17 cellular contexts compared by ENCODE assay signal in genomic region chr4:155762351-155762750, GRCh38.
"Had no signal": no experiment of that assay in that cellular context is flagged by ENCODE, and none has a peak within 500 bp of the region (broad histone marks: within the 10 kb centered on the region; RNA-seq: fewer than 3 reads in every experiment).

No MANE protein-coding gene starts in this region.

- H3K9me3 ChIP-seq: adrenal gland, heart left ventricle, left lung, psoas muscle, spleen, thoracic aorta had no signal

- H3K9me3 Mint-ChIP-seq: memory B cell; natural killer cell treated with Interleukin-12 subunit alpha and Interleukin-12 subunit beta and Interleukin-15 and Interleukin-18, amount 100 ng/mL, for 72 hours; stimulated activated naive CD8-positive, alpha-beta T cell treated with anti-CD3 and anti-CD28 coated beads, Interleukin-15, Interleukin-2, amounts not matched to agents 100 ng/mL and 50 ng/mL, for 24 hours had no signal

- ATAC-seq: activated CD4-positive, CD25-positive, alpha-beta regulatory T cell treated with anti-CD3 and anti-CD28 coated beads, Interleukin-2, amount 50 U/mL, for 24 hours; heart left ventricle; left lung; natural killer cell treated with Interleukin-12 subunit alpha and Interleukin-12 subunit beta and Interleukin-15 and Interleukin-18, amount 100 ng/mL, for 72 hours; psoas muscle had no signal

- H3K4me3 ChIP-seq: adrenal gland, cardiac muscle cell, left lung, psoas muscle, SJSA1, spleen, thoracic aorta had no signal

- H3K36me3 Mint-ChIP-seq: memory B cell; natural killer cell treated with Interleukin-12 subunit alpha and Interleukin-12 subunit beta and Interleukin-15 and Interleukin-18, amount 100 ng/mL, for 72 hours had no signal

- H3K4me1 ChIP-seq: psoas muscle had no signal

- H3K4me1 Mint-ChIP-seq: endodermal cell, memory B cell had no signal

- DNase-seq: activated naive CD4-positive, alpha-beta T cell treated with anti-CD3 and anti-CD28 coated beads, Interleukin-2, amount 50 U/mL, for 16 hours; adrenal gland; dorsolateral prefrontal cortex; endodermal cell; foreskin melanocyte; heart left ventricle; left lung; occipital lobe; psoas muscle; spleen had no signal

- H3K27ac Mint-ChIP-seq: endodermal cell; memory B cell; natural killer cell treated with Interleukin-12 subunit alpha and Interleukin-12 subunit beta and Interleukin-15 and Interleukin-18, amount 100 ng/mL, for 72 hours had no signal

- H3K4me3 Mint-ChIP-seq: endodermal cell; memory B cell; natural killer cell treated with Interleukin-12 subunit alpha and Interleukin-12 subunit beta and Interleukin-15 and Interleukin-18, amount 100 ng/mL, for 72 hours; stimulated activated naive CD8-positive, alpha-beta T cell treated with anti-CD3 and anti-CD28 coated beads, Interleukin-15, Interleukin-2, amounts not matched to agents 100 ng/mL and 50 ng/mL, for 24 hours had no signal

- H3K36me3 ChIP-seq: adrenal gland, cardiac muscle cell, left lung, SJSA1, spleen, thoracic aorta had no signal

- H3K27ac ChIP-seq: adrenal gland, cardiac muscle cell, left lung, psoas muscle, SJSA1, spleen, thoracic aorta had no signal
